In the genomic region with DNA sequence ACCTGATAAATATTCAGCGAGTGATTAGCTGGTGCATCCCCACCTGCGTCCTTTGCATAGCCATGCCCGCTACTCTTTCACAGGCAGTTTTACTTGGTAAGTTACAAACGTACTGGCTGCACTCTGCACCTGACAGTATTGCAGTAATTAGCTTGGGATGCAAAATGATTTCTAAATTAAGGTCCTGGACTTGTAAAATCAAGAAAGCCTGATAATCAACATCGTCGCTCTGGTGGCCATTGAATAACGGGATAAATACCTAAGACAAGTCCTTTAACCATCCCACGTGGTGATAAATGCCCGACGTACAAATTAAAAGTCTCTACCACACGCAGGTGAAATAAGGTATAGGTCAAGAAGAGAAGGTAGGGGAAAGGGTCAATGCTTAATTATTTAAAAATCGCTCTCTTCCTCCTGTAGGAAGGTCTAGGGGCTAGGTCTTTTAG, we compare ENCODE assay signal across 8 cellular contexts. TPM values are rescaled to one million over a fixed set of nuclear protein-coding genes. Genes with fewer than 3 reads are reported as not detected.
DNase-seq lines count a peak whose midpoint lies in the region; ATAC-seq, FAIRE-seq and TF ChIP-seq lines count a peak whose summit lies in the region.

No MANE protein-coding gene starts in this region.

- H3K27me3 Mint-ChIP-seq in nephron (ENCODE audit: low read depth) = peaks cover 53% of the 10 kb centered on the region

- no peaks in the 10 kb centered on the region for H3K36me3 ChIP-seq in BJ (ENCODE audit: control insufficient read depth, insufficient read depth, low read length)
- H3K36me3 ChIP-seq in Loucy (ENCODE audit: insufficient read depth, low read length) = no peaks in the 10 kb centered on the region

- POLR2A ChIA-PET in BJ (lab: Charles Lee) = no interaction called here

- peaks cover under 1% of the 10 kb centered on the region for H3K36me3 Mint-ChIP-seq in nephron (ENCODE audit: low read depth)

- H3K79me2 ChIP-seq in Loucy (ENCODE audit: insufficient read depth, low read length) = peaks cover 5% of the 10 kb centered on the region; the same call in 1 of the 2 replicates

- no peaks in the 10 kb centered on the region for H3K9me3 Mint-ChIP-seq in nephron

- DNase-seq in BJ (ENCODE audit: low read depth) = no peak
- DNase-seq in dorsolateral prefrontal cortex = no peak
- no peak for DNase-seq in frontal cortex (ENCODE audit: low spot score in 2 of 2)
- no peak for DNase-seq in GF-D8 (lab: John Stamatoyannopoulos, UW)

- peak overlapping the region; percentile 49 to 63 (median 62) for H3K27ac Mint-ChIP-seq in nephron

- H3K4me1 ChIP-seq in Loucy (ENCODE audit: insufficient read depth, low read length, poor library complexity, severe bottlenecking) = peaks cover 12% of the 10 kb centered on the region

- H3K9me3 ChIP-seq in Loucy (ENCODE audit: insufficient read depth, low read depth, low read length) = no peaks in the 10 kb centered on the region

- peak overlapping the region; percentile 65 for H3K9ac ChIP-seq in Loucy (ENCODE audit: low read depth, low read length, poor library complexity, severe bottlenecking)

- H3K4me2 ChIP-seq in Loucy (ENCODE audit: low read depth, low read length, poor library complexity, severe bottlenecking) = peak overlapping the region; percentile 78

- H2AFZ ChIP-seq in Loucy (ENCODE audit: low read length) = peak overlapping the region; percentile 84

- H3K9me2 ChIP-seq in Loucy (replicated peaks; ENCODE audit: low read depth, low read length) = no peaks in the 10 kb centered on the region

- intact Hi-C loops in dorsolateral prefrontal cortex (cut with DNase I) = loop anchor here (5.0 to 10.0 kb wide), 7 partner anchors 71 to 371 kb away; no protein-coding TSS in a partner anchor

- no peak for FAIRE-seq in frontal cortex (lab: Jason Lieb, UNC)

- H3K4me3 ChIP-seq in BJ (ENCODE audit: low read depth, low read length) (peak overlapping the region; percentile 94), Loucy (ENCODE audit: low read length, poor library complexity, severe bottlenecking) (peak overlapping the region; percentile 77), dorsolateral prefrontal cortex (peak overlapping the region; percentile 47 to 97 (median 80))

- ATAC-seq in HG02840 (IDR thresholded peaks at IDR 0.05; ENCODE audit: low FRiP score, unreplicated experiment) (no peak), GM21619 (IDR thresholded peaks at IDR 0.05; ENCODE audit: unreplicated experiment) (no peak)

- H4K20me1 ChIP-seq in Loucy (ENCODE audit: insufficient read depth, low read length, poor library complexity, severe bottlenecking) = no peaks in the 10 kb centered on the region

- TF ChIP-seq CTCF in BJ (IDR thresholded peaks at IDR 0.05; ENCODE audit: insufficient read depth, low read depth, low read length) (no peak), Loucy (conservative IDR thresholded peaks at IDR 0.05; ENCODE audit: low read length) (no peak), dorsolateral prefrontal cortex (IDR thresholded peaks at IDR 0.05 in 54 of 56, conservative IDR thresholded peaks at IDR 0.05 in 2 of 56; ENCODE audit: low read depth in 1 of 56, partially characterized antibody in 56 of 56) (no peak), nephron (IDR thresholded peaks at IDR 0.05; ENCODE audit: unreplicated experiment in 3 of 3) (no peak)

- CTCF ChIA-PET in BJ (lab: Yijun Ruan, JAX) = interaction anchor here (0.6 to 1.0 kb wide), 4 partner anchors 19 to 266 kb away, joined by 3 to 4 read pairs (median 3); no protein-coding TSS in a partner anchor

- no peaks in the 10 kb centered on the region; the same call in 1 of the 2 replicates for H3F3A ChIP-seq in Loucy (ENCODE audit: low read depth)

- peak overlapping the region in 47 of 59 donors; percentile 24 to 91 (median 78) for H3K27ac ChIP-seq in dorsolateral prefrontal cortex

- H3K4me3 Mint-ChIP-seq in nephron = peak overlapping the region; percentile 87 to 92 (median 92)

- H3K27me3 ChIP-seq in BJ (ENCODE audit: control insufficient read depth, insufficient read depth, low read length) (no peaks in the 10 kb centered on the region), Loucy (ENCODE audit: insufficient read depth, low read length, poor library complexity, severe bottlenecking) (peaks cover 38% of the 10 kb centered on the region), dorsolateral prefrontal cortex (no peaks in the 10 kb centered on the region)

- peaks cover 26% of the 10 kb centered on the region for H3K4me1 Mint-ChIP-seq in nephron

RNA-seq across cellular contexts. Expression of a gene that starts 1.0 kb away (rescaled TPM):
- polyA plus RNA-seq in BJ (2011; rRNA removed) = 38.7 and 46.9 TPM in 2 replicates
- polyA minus RNA-seq in BJ (2011; rRNA and poly(A)+ RNA removed) = 42.8 and 47.5 TPM in 2 replicates
- total RNA-seq in dorsolateral prefrontal cortex (100 to 1,000 TPM in 119 of 120 experiments, 10 to 100 TPM in 1; 90.6 to 208 (median 152) TPM), frontal cortex (24.9 TPM)
